1 cellular context compared by ENCODE assay signal in genomic region chr12:103177624-103178023, GRCh38.
TF ChIP-seq lines count a peak whose summit lies in the region.

No MANE protein-coding gene starts in this region.

TF ChIP-seq in GM23338, 12 proteins besides CTCF, POLR2A, EP300 and RAD21 (continued from another document):
- no peak for TF ChIP-seq ZNF462 (CRISPR knock-in tag; IDR thresholded peaks at IDR 0.05)
